Comparison of ENCODE assay signal across 15 cellular contexts in the genomic region with DNA sequence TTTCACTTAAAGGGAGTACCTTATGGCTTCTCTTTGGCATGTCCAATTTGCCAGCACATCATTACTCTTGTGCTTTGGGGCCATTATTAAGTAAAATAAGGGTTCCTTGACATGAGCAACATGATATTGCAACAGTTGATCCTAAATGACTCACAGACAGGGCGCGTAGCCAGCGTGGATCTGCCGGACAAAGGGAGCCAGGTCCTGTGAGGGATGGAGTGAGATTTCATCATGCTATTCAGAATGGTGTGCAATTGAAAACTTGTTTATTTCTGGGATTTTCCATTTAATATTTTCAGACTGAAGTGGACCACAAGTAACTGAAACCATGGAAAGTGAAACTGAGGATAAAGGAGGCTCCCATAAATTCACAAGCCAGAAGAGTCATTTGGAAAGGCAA. TPM values are rescaled to one million over a fixed set of nuclear protein-coding genes. Genes with fewer than 3 reads are reported as not detected.
DNase-seq lines count a peak whose midpoint lies in the region; ATAC-seq and TF ChIP-seq lines count a peak whose summit lies in the region.
"Had no signal": no experiment of that assay in that cellular context is flagged by ENCODE, and none has a peak within 500 bp of the region (broad histone marks: within the 10 kb centered on the region; RNA-seq: fewer than 3 reads in every experiment).

No MANE protein-coding gene starts in this region.

- H3K4me3 ChIP-seq in WI38 (ENCODE audit: low read depth, low read length) = peak overlapping the region; percentile 18; the same call in 1 of the 2 replicates
- no peak overlapping the region for H3K4me3 ChIP-seq in esophagus muscularis mucosa
- H3K4me3 ChIP-seq in H7 (ENCODE audit: insufficient read depth, low read depth, low read length) = no peak overlapping the region

- 61% methylated on average over 4 of the region's 4 CpGs for WGBS in esophagus muscularis mucosa

- no peak for TF ChIP-seq EP300 in esophagus muscularis mucosa (IDR thresholded peaks at IDR 0.05)

- no peak overlapping the region for H3K27ac Mint-ChIP-seq in progenitor cell of endocrine pancreas
- H3K27ac Mint-ChIP-seq: naive thymus-derived CD8-positive, alpha-beta T cell; stimulated activated memory B cell treated with anti-CD40 and anti-IgM and Interleukin-4, amounts not matched to agents 10 μg/mL and 1 μg/mL and 100 μg/mL, for 72 hours had no signal

- ATAC-seq in left cardiac atrium (peak; percentile 44 to 83), HG02610 (IDR thresholded peaks at IDR 0.05; ENCODE audit: unreplicated experiment) (no peak)
- ATAC-seq: activated T-cell treated with anti-CD3 and anti-CD28 coated beads, Interleukin-2, amount 50 U/mL, for 4 hours; naive thymus-derived CD8-positive, alpha-beta T cell; stimulated activated memory B cell treated with anti-CD40 and anti-IgM and Interleukin-4, amounts not matched to agents 10 μg/mL and 1 μg/mL and 100 μg/mL, for 72 hours had no signal

- no peaks in the 10 kb centered on the region for H3K4me1 Mint-ChIP-seq in progenitor cell of endocrine pancreas (ENCODE audit: low read depth)
- H3K4me1 Mint-ChIP-seq: naive thymus-derived CD8-positive, alpha-beta T cell; stimulated activated memory B cell treated with anti-CD40 and anti-IgM and Interleukin-4, amounts not matched to agents 10 μg/mL and 1 μg/mL and 100 μg/mL, for 72 hours had no signal

- no peak overlapping the region for H3K4me3 Mint-ChIP-seq in progenitor cell of endocrine pancreas (ENCODE audit: low read depth)
- H3K4me3 Mint-ChIP-seq: activated T-cell treated with anti-CD3 and anti-CD28 coated beads, Interleukin-2, amount 50 U/mL, for 4 hours; naive thymus-derived CD8-positive, alpha-beta T cell; stimulated activated memory B cell treated with anti-CD40 and anti-IgM and Interleukin-4, amounts not matched to agents 10 μg/mL and 1 μg/mL and 100 μg/mL, for 72 hours had no signal

- peaks cover 0 to 18% (median 0%) of the 10 kb centered on the region in 4 donors for H3K27me3 ChIP-seq in esophagus muscularis mucosa
- H3K27me3 ChIP-seq in H7 (ENCODE audit: control insufficient read depth, insufficient read depth, low read length) = no peaks in the 10 kb centered on the region

- no peaks in the 10 kb centered on the region for H3K36me3 ChIP-seq in esophagus muscularis mucosa
- H3K36me3 ChIP-seq in H7 (replicated peaks; ENCODE audit: control insufficient read depth, insufficient read depth, low read length) = no peaks in the 10 kb centered on the region
- H3K36me3 ChIP-seq: WERI-Rb-1 had no signal

- H3K9me3 Mint-ChIP-seq in progenitor cell of endocrine pancreas (ENCODE audit: low read depth) = peaks cover 21% of the 10 kb centered on the region
- H3K9me3 Mint-ChIP-seq: activated T-cell treated with anti-CD3 and anti-CD28 coated beads, Interleukin-2, amount 50 U/mL, for 4 hours had no signal

- intact Hi-C loops in left cardiac atrium (cut with DNase I) = no loop called here
- intact Hi-C loops in esophagus muscularis mucosa (cut with DNase I) = no loop called here

- peaks cover 0 to 15% (median 0%) of the 10 kb centered on the region in 4 donors for H3K9me3 ChIP-seq in esophagus muscularis mucosa

- no peaks in the 10 kb centered on the region for H3K27me3 Mint-ChIP-seq in progenitor cell of endocrine pancreas

- no peak for TF ChIP-seq CTCF in WI38 (IDR thresholded peaks at IDR 0.05; ENCODE audit: low read depth, low read length)
- TF ChIP-seq CTCF in esophagus muscularis mucosa (IDR thresholded peaks at IDR 0.05) = no peak
- TF ChIP-seq CTCF in progenitor cell of endocrine pancreas (IDR thresholded peaks at IDR 0.05; ENCODE audit: unreplicated experiment) = no peak

- H3K27ac ChIP-seq in esophagus muscularis mucosa (replicated peaks in 1 of 4) = peak overlapping the region in 2 of 4 donors; percentile 50 to 62
- H3K27ac ChIP-seq: WERI-Rb-1 had no signal

- no peak for TF ChIP-seq POLR2A in esophagus muscularis mucosa (IDR thresholded peaks at IDR 0.05; ENCODE audit: low read depth)

- no peaks in the 10 kb centered on the region for H3K36me3 Mint-ChIP-seq in progenitor cell of endocrine pancreas (ENCODE audit: insufficient read depth)
- H3K36me3 Mint-ChIP-seq: stimulated activated memory B cell treated with anti-CD40 and anti-IgM and Interleukin-4, amounts not matched to agents 10 μg/mL and 1 μg/mL and 100 μg/mL, for 72 hours had no signal

- no peaks in the 10 kb centered on the region for H3K4me1 ChIP-seq in esophagus muscularis mucosa

- peak; percentile 95 for DNase-seq in HCEC 1CT
- peak; percentile 83 for DNase-seq in left cardiac atrium
- DNase-seq in stromal cell of bone marrow (ENCODE audit: low read depth) = peak; percentile 94
- no peak for DNase-seq in esophagus muscularis mucosa (ENCODE audit: extremely low spot score)
- no peak for DNase-seq in progenitor cell of endocrine pancreas (ENCODE audit: low spot score, unreplicated experiment)
- DNase-seq in H7 = no peak
- DNase-seq: activated T-cell treated with anti-CD3 and anti-CD28 coated beads, Interleukin-2, amount 50 U/mL, for 4 hours; caudate nucleus; naive thymus-derived CD8-positive, alpha-beta T cell; NCI-H1417 treated with DMSO at 0.1 percent for 48 hours; stimulated activated CD4-positive, alpha-beta T cell treated with anti-CD3 and anti-CD28 coated beads, Interleukin-15, amount 100 ng/mL, for 24 hours; WERI-Rb-1 had no signal

RNA-seq across cellular contexts. Expression of a gene that starts 48.6 kb away (rescaled TPM):
- 10 to 100 TPM; 16.1 to 17.8 TPM for total RNA-seq in left cardiac atrium
- 10 to 100 TPM; 16.6 to 19.9 (median 18.4) TPM for total RNA-seq in esophagus muscularis mucosa
- 177 and 187 TPM in 2 replicates for total RNA-seq in progenitor cell of endocrine pancreas
- total RNA-seq in H7 (2014; rRNA removed; shearing (Covaris generic)) = 19.1 and 26.9 TPM in 2 replicates

Comparison
In these comparisons a context has a peak if more than half of its experiments do, and no peak if none do; other contexts are left out.
1. DNase-seq: peak in HCEC 1CT (single experiment), left cardiac atrium (single experiment) and stromal cell of bone marrow (single experiment); none in esophagus muscularis mucosa (single experiment), progenitor cell of endocrine pancreas (single experiment) and H7 (single experiment).